8 cellular contexts compared by ENCODE assay signal in the genomic region with DNA sequence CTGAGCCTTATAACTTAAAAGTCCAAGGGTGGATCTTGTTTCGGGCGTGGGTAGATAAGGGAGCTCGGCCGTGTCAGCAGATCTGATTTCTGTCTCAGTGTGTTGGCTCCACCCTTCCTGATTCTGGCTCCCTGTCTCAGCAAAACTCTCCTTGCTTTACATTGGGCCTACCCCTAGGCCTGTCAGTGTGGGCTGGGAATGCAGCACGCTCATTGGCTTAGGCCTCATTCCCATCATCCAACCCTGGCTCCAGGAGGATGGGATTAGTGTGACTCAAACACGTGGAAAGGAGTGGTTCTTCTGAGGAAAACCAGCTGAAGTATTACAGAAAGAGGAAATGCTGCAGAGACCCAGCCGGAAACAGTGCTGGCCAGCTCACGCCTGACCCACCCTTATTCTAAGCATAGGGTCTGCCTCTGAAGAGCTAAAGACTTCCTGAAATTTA. TPM values are rescaled to one million over a fixed set of nuclear protein-coding genes. Genes with fewer than 3 reads are reported as not detected.
DNase-seq lines count a peak whose midpoint lies in the region; ATAC-seq, FAIRE-seq and TF ChIP-seq lines count a peak whose summit lies in the region.

No MANE protein-coding gene starts in this region.

- H3K4me3 ChIP-seq in right atrium auricular region: peak overlapping the region; percentile 32 to 52

- H3K27ac Mint-ChIP-seq in activated naive CD8-positive, alpha-beta T cell treated with anti-CD3 and anti-CD28 coated beads, Interleukin-2, amount 50 U/mL, for 24 hours: peak overlapping the region; percentile 59

- H3K27me3 ChIP-seq in right atrium auricular region: no peaks in the 10 kb centered on the region

- no peak for FAIRE-seq in D721Med (lab: Jason Lieb, UNC)

- peaks cover 32% of the 10 kb centered on the region for H3K4me1 Mint-ChIP-seq in activated naive CD8-positive, alpha-beta T cell treated with anti-CD3 and anti-CD28 coated beads, Interleukin-2, amount 50 U/mL, for 24 hours

- TF ChIP-seq CTCF in right atrium auricular region (IDR thresholded peaks at IDR 0.05): no peak
- TF ChIP-seq CTCF in D721Med (IDR thresholded peaks at IDR 0.05; ENCODE audit: insufficient read depth, missing control alignments): no peak

- no peaks in the 10 kb centered on the region for H3K9me3 ChIP-seq in right atrium auricular region

- no peaks in the 10 kb centered on the region for H3K36me3 Mint-ChIP-seq in activated naive CD8-positive, alpha-beta T cell treated with anti-CD3 and anti-CD28 coated beads, Interleukin-2, amount 50 U/mL, for 24 hours (ENCODE audit: low read depth)

- ATAC-seq in GM21619 (IDR thresholded peaks at IDR 0.05; ENCODE audit: unreplicated experiment): peak; percentile 75
- ATAC-seq in activated naive CD8-positive, alpha-beta T cell treated with anti-CD3 and anti-CD28 coated beads, Interleukin-2, amount 50 U/mL, for 24 hours: peak; percentile 40
- no peak for ATAC-seq in GM21717 (IDR thresholded peaks at IDR 0.05; ENCODE audit: unreplicated experiment)

- H3K36me3 ChIP-seq in right atrium auricular region: no peaks in the 10 kb centered on the region

- H3K27me3 Mint-ChIP-seq in activated naive CD8-positive, alpha-beta T cell treated with anti-CD3 and anti-CD28 coated beads, Interleukin-2, amount 50 U/mL, for 24 hours: peaks cover 4% of the 10 kb centered on the region

- peaks cover 5% of the 10 kb centered on the region for H3K9me3 Mint-ChIP-seq in activated naive CD8-positive, alpha-beta T cell treated with anti-CD3 and anti-CD28 coated beads, Interleukin-2, amount 50 U/mL, for 24 hours

- DNase-seq in EL: peak; percentile 6
- peak; percentile 96 for DNase-seq in LoVo (ENCODE audit: low spot score)
- DNase-seq in activated naive CD8-positive, alpha-beta T cell treated with anti-CD3 and anti-CD28 coated beads, Interleukin-2, amount 50 U/mL, for 24 hours: peak; percentile 19
- DNase-seq in right atrium auricular region (ENCODE audit: low spot score): peak; percentile 94
- DNase-seq in renal cortical epithelial cell (ENCODE audit: low read depth): peak; percentile 85
- DNase-seq in D721Med (ENCODE audit: insufficient read length, low spot score): no peak

- peak overlapping the region; percentile 15 for H3K4me3 Mint-ChIP-seq in activated naive CD8-positive, alpha-beta T cell treated with anti-CD3 and anti-CD28 coated beads, Interleukin-2, amount 50 U/mL, for 24 hours

- peaks cover 4 to 17% of the 10 kb centered on the region in 2 donors for H3K4me1 ChIP-seq in right atrium auricular region

- H3K27ac ChIP-seq in right atrium auricular region: peak overlapping the region; percentile 81 to 86

RNA-seq across cellular contexts. Expression of a gene that starts 59.9 kb away (rescaled TPM):
- total RNA-seq in right atrium auricular region (100 to 1,000 TPM; 113 to 134 TPM), renal cortical epithelial cell (134 and 256 TPM in 2 replicates)
